Comparison of ENCODE assay signal across 10 cellular contexts in genomic region chr17:40312131-40312731, GRCh38. TPM values are rescaled to one million over a fixed set of nuclear protein-coding genes. Genes with fewer than 3 reads are reported as not detected.
DNase-seq lines count a peak whose midpoint lies in the region; ATAC-seq and TF ChIP-seq lines count a peak whose summit lies in the region.
"Had no signal": no experiment of that assay in that cellular context is flagged by ENCODE, and none has a peak within 500 bp of the region (broad histone marks: within the 10 kb centered on the region; RNA-seq: fewer than 3 reads in every experiment).

No MANE protein-coding gene starts in this region.

- H3K4me3 Mint-ChIP-seq in HFFc6, result peak overlapping the region; percentile 17; the same call in 1 of the 2 replicates
- H3K4me3 Mint-ChIP-seq: stimulated activated effector memory CD8-positive, alpha-beta T cell treated with anti-CD3 and anti-CD28 coated beads, Interleukin-12 subunit alpha, Interleukin-12 subunit beta, amount 100 ng/mL, for 72 hours had no signal

- H3K27me3 Mint-ChIP-seq in HFFc6 (ENCODE audit: insufficient read depth), result no peaks in the 10 kb centered on the region; the same call in none of the 2 replicates

- TF ChIP-seq RAD21 in liver (IDR thresholded peaks at IDR 0.05), result no peak

- no peaks in the 10 kb centered on the region for H3K27me3 ChIP-seq in adrenal gland
- H3K27me3 ChIP-seq in liver (ENCODE audit: control insufficient read depth in 4 of 4, insufficient read depth in 4 of 4, low read length in 3 of 4), result no peaks in the 10 kb centered on the region
- no peaks in the 10 kb centered on the region for H3K27me3 ChIP-seq in thoracic aorta (replicated peaks; ENCODE audit: insufficient read depth)

- WGBS in adrenal gland, 4 donors, result 43 to 53% (median 48%) methylated on average over 6 to 7 of the region's 7 CpGs
- WGBS in liver, result 40% methylated on average over 7 of the region's 7 CpGs

- H3K4me3 ChIP-seq in adrenal gland (no peak overlapping the region), liver (ENCODE audit: low read depth in 1 of 3, low read length in 3 of 3) (no peak overlapping the region), thoracic aorta (peak overlapping the region; percentile 35)

- no peak for DNase-seq in HFFc6
- DNase-seq in adrenal gland, result peak in 1 of 7 donors; percentile 35
- no peak for DNase-seq in thoracic aorta (ENCODE audit: low spot score)
- no peak for DNase-seq in germinal center (ENCODE audit: low spot score)
- DNase-seq in NCI-H82 (lab: John Stamatoyannopoulos, UW), result no peak
- DNase-seq: NCI-H748 treated with DMSO at 0.1 percent for 48 hours had no signal

- no peaks in the 10 kb centered on the region for H3K9me3 Mint-ChIP-seq in HFFc6
- H3K9me3 Mint-ChIP-seq: stimulated activated effector memory CD8-positive, alpha-beta T cell treated with anti-CD3 and anti-CD28 coated beads, Interleukin-12 subunit alpha, Interleukin-12 subunit beta, amount 100 ng/mL, for 72 hours had no signal

- H3K27ac ChIP-seq in adrenal gland (peak overlapping the region in 3 of 5 donors; percentile 50 to 76 (median 66)), liver (ENCODE audit: low read depth in 1 of 2, low read length in 2 of 2) (peak overlapping the region; percentile 19 to 58), thoracic aorta (peak overlapping the region; percentile 84 to 91)

- no peaks in the 10 kb centered on the region for H3K36me3 Mint-ChIP-seq in HFFc6 (ENCODE audit: low read depth)

- H3K9me3 ChIP-seq in adrenal gland (replicated peaks in 1 of 3), result no peaks in the 10 kb centered on the region
- no peaks in the 10 kb centered on the region for H3K9me3 ChIP-seq in liver (ENCODE audit: control insufficient read depth in 4 of 4, low read length in 3 of 4)
- H3K9me3 ChIP-seq in thoracic aorta, result no peaks in the 10 kb centered on the region

- TF ChIP-seq CTCF in HFFc6 (IDR thresholded peaks at IDR 0.05), result no peak
- no peak for TF ChIP-seq CTCF in adrenal gland (IDR thresholded peaks at IDR 0.05)
- no peak for TF ChIP-seq CTCF in liver (IDR thresholded peaks at IDR 0.05; ENCODE audit: low read depth, low read length, missing input control)
- TF ChIP-seq CTCF in thoracic aorta (IDR thresholded peaks at IDR 0.05), result no peak

- H3K27ac Mint-ChIP-seq in HFFc6, result peak overlapping the region; percentile 69
- H3K27ac Mint-ChIP-seq: stimulated activated effector memory CD8-positive, alpha-beta T cell treated with anti-CD3 and anti-CD28 coated beads, Interleukin-12 subunit alpha, Interleukin-12 subunit beta, amount 100 ng/mL, for 72 hours had no signal

- H3K36me3 ChIP-seq in adrenal gland (replicated peaks in 1 of 2), result no peaks in the 10 kb centered on the region
- no peaks in the 10 kb centered on the region for H3K36me3 ChIP-seq in liver (ENCODE audit: control insufficient read depth in 4 of 4, insufficient read depth in 3 of 4, low read depth in 1 of 4, low read length in 3 of 4)
- H3K36me3 ChIP-seq in thoracic aorta, result no peaks in the 10 kb centered on the region

- no peak for TF ChIP-seq POLR2A in adrenal gland (IDR thresholded peaks at IDR 0.05)

- no peaks in the 10 kb centered on the region; the same call in 1 of the 2 replicates for H3K4me1 Mint-ChIP-seq in HFFc6 (ENCODE audit: low read depth)

- ATAC-seq in thoracic aorta (ENCODE audit: insufficient number of reproducible peaks, low FRiP score, low read depth), result no peak
- ATAC-seq in HG03025 (IDR thresholded peaks at IDR 0.05; ENCODE audit: low FRiP score, unreplicated experiment), result no peak
- ATAC-seq in GM18502 (IDR thresholded peaks at IDR 0.05; ENCODE audit: poor library complexity, unreplicated experiment), result no peak
- ATAC-seq: stimulated activated effector memory CD8-positive, alpha-beta T cell treated with anti-CD3 and anti-CD28 coated beads, Interleukin-12 subunit alpha, Interleukin-12 subunit beta, amount 100 ng/mL, for 72 hours had no signal

- H3K9ac ChIP-seq in liver (ENCODE audit: low read depth in 1 of 2, low read length in 2 of 2), result no peak overlapping the region

- peaks cover 39 to 98% of the 10 kb centered on the region in 2 donors for H3K4me1 ChIP-seq in adrenal gland (replicated peaks in 1 of 2)
- peaks cover 42 to 82% (median 72%) of the 10 kb centered on the region in 4 donors for H3K4me1 ChIP-seq in liver (ENCODE audit: control insufficient read depth in 4 of 4, insufficient read depth in 4 of 4, low read length in 3 of 4)
- peaks cover 79 to 92% of the 10 kb centered on the region in 2 donors for H3K4me1 ChIP-seq in thoracic aorta (ENCODE audit: control insufficient read depth in 1 of 2, low read depth in 2 of 2)

- intact Hi-C loops in adrenal gland (cut with DNase I), result no loop called here

TF ChIP-seq in liver, 16 proteins besides CTCF, POLR2A, EP300 and RAD21 (continues in another document):
- TF ChIP-seq ATF3 (IDR thresholded peaks at IDR 0.05), result no peak
- no peak for TF ChIP-seq HNF4A (conservative IDR thresholded peaks at IDR 0.05)
- TF ChIP-seq YY1 (IDR thresholded peaks at IDR 0.05), result no peak
- no peak for TF ChIP-seq GABPA (IDR thresholded peaks at IDR 0.05 in 1 of 2, conservative IDR thresholded peaks at IDR 0.05 in 1 of 2)
- TF ChIP-seq MAX (IDR thresholded peaks at IDR 0.05), result no peak
- no peak for TF ChIP-seq JUND (IDR thresholded peaks at IDR 0.05)
- no peak for TF ChIP-seq EGR1 (IDR thresholded peaks at IDR 0.05; ENCODE audit: low read depth in 2 of 2)
- no peak for TF ChIP-seq NR2F2 (IDR thresholded peaks at IDR 0.05)
- TF ChIP-seq HNF4G (IDR thresholded peaks at IDR 0.05), result no peak
- TF ChIP-seq SP1 (IDR thresholded peaks at IDR 0.05), result no peak
- no peak for TF ChIP-seq REST (IDR thresholded peaks at IDR 0.05)
- TF ChIP-seq RXRA (IDR thresholded peaks at IDR 0.05), result no peak
- TF ChIP-seq FOXA1 (IDR thresholded peaks at IDR 0.05), result no peak

RNA-seq across cellular contexts. Expression of gene RARA, which starts 3.3 kb away (rescaled TPM):
- total RNA-seq in HFFc6 (2021; fragmentation: NEBNext Ultra II Directional; extraction: Animal tissue kit (Norgen Biotek cat#: 25700)), result 10 to 100 TPM; 27.1 to 32.2 (median 28.8) TPM
- total RNA-seq in adrenal gland, result 10 to 100 TPM; 24.8 to 51.8 (median 34.4) TPM
- 10 to 100 TPM; 12.7 to 58.2 (median 26.8) TPM for polyA plus RNA-seq in adrenal gland
- 10 to 100 TPM in 1 of 2 donors, 1 to 10 TPM in 1; 8.7 to 12.9 TPM for total RNA-seq in liver
- polyA plus RNA-seq in liver, result 10 to 100 TPM in 1 of 2 donors, 1 to 10 TPM in 1; 6.6 to 26.2 TPM
- total RNA-seq in thoracic aorta, result 10 to 100 TPM; 46.8 to 73.4 TPM

RNA-seq across cellular contexts. Expression of gene CDC6, which starts 24.6 kb away (rescaled TPM):
- total RNA-seq in HFFc6 (2021; fragmentation: NEBNext Ultra II Directional; extraction: Animal tissue kit (Norgen Biotek cat#: 25700)), result 10 to 100 TPM; 16.9 to 36.0 (median 31.5) TPM
- total RNA-seq in adrenal gland, result 10 to 100 TPM in 1 of 8 donors, 1 to 10 TPM in 6, under 1 TPM in 1; 0.69 to 12.1 (median 2.5) TPM
- 10 to 100 TPM in 1 of 3 donors, 1 to 10 TPM in 2; 1.0 to 31.3 (median 1.0) TPM for polyA plus RNA-seq in adrenal gland
- 10 to 100 TPM in 1 of 2 donors, 1 to 10 TPM in 1; 2.3 to 16.5 TPM for total RNA-seq in liver
- polyA plus RNA-seq in liver, result 1 to 10 TPM in 1 of 2 donors, under 1 TPM in 1; 0.54 to 2.6 TPM
- 1 to 10 TPM in 1 of 2 donors, under 1 TPM in 1; 0.71 to 6.8 TPM for total RNA-seq in thoracic aorta

RNA-seq across cellular contexts. Expression of gene GJD3, which starts 52.3 kb away (rescaled TPM):
- 1 to 10 TPM in 2 of 6 experiments, under 1 TPM in 4; 0.36 to 1.4 (median 0.81) TPM for total RNA-seq in HFFc6 (2021; fragmentation: NEBNext Ultra II Directional; extraction: Animal tissue kit (Norgen Biotek cat#: 25700))
- total RNA-seq in adrenal gland (1 to 10 TPM; 1.3 to 8.7 (median 1.9) TPM), liver (under 1 TPM; 0.47 to 0.59 TPM), thoracic aorta (1 to 10 TPM in 1 of 2 donors, not detected in 1; 1.5 TPM)
- polyA plus RNA-seq in adrenal gland (not detected), liver (under 1 TPM in 1 of 2 donors, not detected in 1; 0.48 TPM)
